1 cellular context compared by ENCODE assay signal in genomic region chr21:41360072-41360821, GRCh38.
TF ChIP-seq lines count a peak whose summit lies in the region.

No MANE protein-coding gene starts in this region.

TF ChIP-seq in K562, 482 proteins besides CTCF, POLR2A, EP300 and RAD21 (continued from another document):
- no peak for TF ChIP-seq CHAMP1 (IDR thresholded peaks at IDR 0.05)
- TF ChIP-seq SMARCB1 (IDR thresholded peaks at IDR 0.05; ENCODE audit: insufficient read length, low read depth) = no peak
